ENCODE assay signal across 25 cellular contexts in the genomic region with DNA sequence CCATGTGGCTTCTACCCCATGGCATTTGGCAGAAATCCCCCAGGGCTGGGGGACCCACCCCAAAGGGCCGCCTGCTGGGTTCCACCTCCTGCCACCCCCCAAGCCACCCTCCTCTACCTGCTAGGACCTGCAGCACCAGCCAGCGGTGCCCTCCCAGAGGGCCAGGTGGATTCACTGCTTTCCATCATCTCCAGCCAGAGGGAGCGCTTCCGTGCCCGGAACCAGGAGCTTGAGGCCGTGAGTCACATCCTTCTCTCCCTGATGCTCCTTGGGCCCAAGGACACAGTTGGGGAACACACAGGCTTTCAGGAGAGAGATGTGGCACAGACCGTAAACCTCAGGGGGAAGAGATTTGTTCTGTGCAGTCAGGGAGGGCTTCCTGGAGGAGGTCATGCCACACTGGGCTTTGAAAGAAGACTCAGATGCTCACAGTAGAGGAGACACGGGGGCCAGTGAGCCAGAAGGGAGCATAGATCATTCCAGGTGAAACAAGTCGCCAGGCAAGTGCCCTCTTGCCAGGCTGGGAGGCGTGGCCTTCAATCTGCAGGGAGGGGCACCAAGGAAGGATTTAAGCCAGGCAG.
"Had no signal": no experiment of that assay in that cellular context is flagged by ENCODE, and none has a peak within 500 bp of the region (broad histone marks: within the 10 kb centered on the region; RNA-seq: fewer than 3 reads in every experiment).

No MANE protein-coding gene starts in this region.

- H3K27me3 ChIP-seq: cardiac muscle cell had no signal

- H3K4me3 ChIP-seq: cardiac muscle cell, SK-N-MC had no signal

- FAIRE-seq: astrocyte, RCC 7860 had no signal

- H3K27ac ChIP-seq: cardiac muscle cell, SK-N-MC, VCaP had no signal

- DNase-seq: activated CD4-positive, alpha-beta memory T cell treated with anti-CD3 and anti-CD28 coated beads for 36 hours; activated CD4-positive, alpha-beta T cell treated with anti-CD3 and anti-CD28 coated beads, Interleukin-2, amount 10 ng/mL, durations not matched to agents 7 days and 5 days; activated CD4-positive, CD25-positive, alpha-beta regulatory T cell; activated CD8-positive, alpha-beta memory T cell treated with anti-CD3 and anti-CD28 coated beads for 24 hours; activated effector memory CD4-positive, alpha-beta T cell treated with anti-CD3 and anti-CD28 coated beads, Interleukin-2, amount 50 U/mL, for 16 hours; activated naive CD4-positive, alpha-beta T cell treated with Interleukin-2 at 50 U/mL for 16 hours; activated naive CD8-positive, alpha-beta T cell treated with anti-CD3 and anti-CD28 coated beads, Interleukin-2, amount 50 U/mL, for 24 hours; activated T-cell treated with anti-CD3 and anti-CD28 coated beads, Interleukin-2, amount 50 U/mL, for 4 hours; amygdala; Kasumi-1; KBM-7; NCI-H1048; NCI-H146; NCI-H187 treated with DMSO at 0.1 percent for 48 hours; NCI-H2081 treated with DMSO at 0.1 percent for 48 hours; NCI-H446; NCI-H524; PC-3; T-helper 1 cell had no signal

- H3K36me3 ChIP-seq: cardiac muscle cell had no signal

- ATAC-seq: activated naive CD4-positive, alpha-beta T cell treated with anti-CD3 and anti-CD28 coated beads, Interleukin-2, amount 50 U/mL, for 72 hours; activated naive CD8-positive, alpha-beta T cell treated with anti-CD3 and anti-CD28 coated beads, Interleukin-2, amount 50 U/mL, for 24 hours; activated T-cell treated with anti-CD3 and anti-CD28 coated beads, Interleukin-2, amount 50 U/mL, for 4 hours; PC-3 had no signal
